In the genomic region with DNA sequence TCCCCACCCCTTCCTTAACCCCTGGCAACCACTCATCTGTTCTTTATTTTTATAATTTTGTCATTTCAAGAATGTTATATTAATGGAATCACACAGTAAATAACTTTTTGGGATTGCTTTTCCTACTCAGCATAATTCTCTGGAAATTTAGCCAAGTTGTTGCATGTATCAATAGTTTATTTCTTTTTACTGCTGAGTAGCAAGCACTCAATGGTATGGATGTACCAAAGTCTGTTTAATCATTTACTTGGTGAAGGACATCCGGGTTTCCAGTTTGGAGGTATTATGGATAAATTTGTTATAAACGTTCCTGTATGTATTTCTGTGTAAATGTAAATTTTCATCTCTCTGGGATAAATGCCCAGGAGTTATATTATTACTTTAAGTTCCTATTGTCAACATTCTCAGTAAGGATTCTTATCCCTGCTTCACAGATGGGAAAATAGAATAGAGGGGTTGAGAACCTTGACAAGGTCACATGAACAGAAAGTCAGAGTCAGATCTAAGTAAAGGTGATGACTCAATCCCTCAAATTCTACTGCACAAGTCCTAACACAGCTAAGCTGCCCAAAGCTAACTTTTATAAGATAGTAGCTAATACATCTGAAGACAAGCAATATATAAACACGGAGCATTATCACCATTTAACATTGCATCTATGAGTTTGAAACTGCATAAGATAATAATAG, we compare ENCODE assay signal across 12 cellular contexts.
DNase-seq lines count a peak whose midpoint lies in the region; ATAC-seq, FAIRE-seq and TF ChIP-seq lines count a peak whose summit lies in the region.
"Had no signal": no experiment of that assay in that cellular context is flagged by ENCODE, and none has a peak within 500 bp of the region (broad histone marks: within the 10 kb centered on the region; RNA-seq: fewer than 3 reads in every experiment).

No MANE protein-coding gene starts in this region.

- intact Hi-C loops in Right ventricle myocardium superior (cut with DNase I) = no loop called here
- intact Hi-C loops in Right ventricle myocardium inferior (cut with DNase I) = loop anchor here (5.0 kb wide), 2 partner anchors 40 to 60 kb away; no protein-coding TSS in a partner anchor

- DNase-seq in Right ventricle myocardium superior = no peak
- no peak for DNase-seq in Right ventricle myocardium inferior (ENCODE audit: missing footprints)
- DNase-seq in SW480 (ENCODE audit: low spot score) = peak; percentile 25
- peak; percentile 25 for DNase-seq in fibroblast of pulmonary artery (ENCODE audit: low read depth)
- DNase-seq in activated T-cell treated with anti-CD3 and anti-CD28 coated beads, Interleukin-2, amount 50 U/mL, for 48 hours = no peak
- DNase-seq in cerebellar cortex (ENCODE audit: low spot score) = no peak
- no peak for DNase-seq in frontal cortex (ENCODE audit: low spot score in 2 of 2)
- DNase-seq in kidney glomerular epithelial cell (lab: John Stamatoyannopoulos, UW) = no peak

- no peak for FAIRE-seq in frontal cortex (lab: Jason Lieb, UNC)
- FAIRE-seq: small intestine had no signal

- ATAC-seq in Right ventricle myocardium superior (ENCODE audit: poor library complexity) (peak; percentile 49), Right ventricle myocardium inferior (no peak)

- no peak overlapping the region for H3K4me3 ChIP-seq in fibroblast of pulmonary artery (replicated peaks; ENCODE audit: low read depth, low read length)
- H3K4me3 ChIP-seq: lower lobe of right lung, ovary, tibial artery had no signal

- TF ChIP-seq CTCF in fibroblast of pulmonary artery (IDR thresholded peaks at IDR 0.05; ENCODE audit: low read length, missing control alignments) = no peak

Comparison
In these comparisons a context has a peak if more than half of its experiments do, and no peak if none do; other contexts are left out.
1. DNase-seq: peak in SW480 (single experiment) and fibroblast of pulmonary artery (single experiment); none in Right ventricle myocardium superior (single experiment), Right ventricle myocardium inferior (single experiment), activated T-cell treated with anti-CD3 and anti-CD28 coated beads, Interleukin-2, amount 50 U/mL, for 48 hours (0 of 2), cerebellar cortex (single experiment), frontal cortex (0 of 2) and kidney glomerular epithelial cell (single experiment).